1 cellular context compared by ENCODE assay signal in genomic region chr11:104625246-104625645, GRCh38.
TF ChIP-seq lines count a peak whose summit lies in the region.

No MANE protein-coding gene starts in this region.

TF ChIP-seq in H1, 55 proteins besides CTCF, POLR2A, EP300 and RAD21:
- TF ChIP-seq CHD7 (IDR thresholded peaks at IDR 0.05; ENCODE audit: insufficient replicate concordance, low read length) (no peak), MAFK (IDR thresholded peaks at IDR 0.05; ENCODE audit: low read depth, low read length) (no peak), KDM4A (IDR thresholded peaks at IDR 0.05; ENCODE audit: low read depth, low read length, severe bottlenecking) (no peak), ZNF274 (IDR thresholded peaks at IDR 0.05; ENCODE audit: borderline replicate concordance, extremely low read depth, low read length) (no peak), ATF2 (IDR thresholded peaks at IDR 0.05; ENCODE audit: low read length) (no peak), PHF8 (conservative IDR thresholded peaks at IDR 0.05; ENCODE audit: low read depth, low read length) (no peak), GABPA (IDR thresholded peaks at IDR 0.05; ENCODE audit: borderline replicate concordance, insufficient read depth, low read length) (no peak), CHD1 (IDR thresholded peaks at IDR 0.05; ENCODE audit: low read depth, low read length) (no peak), USF2 (IDR thresholded peaks at IDR 0.05; ENCODE audit: low read length) (no peak), CHD2 (IDR thresholded peaks at IDR 0.05; ENCODE audit: low read length) (no peak), BCL11A (IDR thresholded peaks at IDR 0.05; ENCODE audit: low read depth in 2 of 2, low read length in 2 of 2) (no peak), CBX8 (IDR thresholded peaks at IDR 0.05; ENCODE audit: borderline replicate concordance, low read depth, low read length) (no peak), ASH2L (IDR thresholded peaks at IDR 0.05; ENCODE audit: low read length) (no peak), JUN (IDR thresholded peaks at IDR 0.05; ENCODE audit: low read depth, low read length) (no peak), SIRT6 (IDR thresholded peaks at IDR 0.05; ENCODE audit: low read length) (no peak), HDAC6 (IDR thresholded peaks at IDR 0.05; ENCODE audit: low read depth, low read length) (no peak), KDM5A (IDR thresholded peaks at IDR 0.05; ENCODE audit: low read length) (no peak), CTBP2 (IDR thresholded peaks at IDR 0.05; ENCODE audit: borderline replicate concordance, insufficient read depth, insufficient read length, low read length) (no peak)
